1 cellular context compared by ENCODE assay signal in the genomic region with DNA sequence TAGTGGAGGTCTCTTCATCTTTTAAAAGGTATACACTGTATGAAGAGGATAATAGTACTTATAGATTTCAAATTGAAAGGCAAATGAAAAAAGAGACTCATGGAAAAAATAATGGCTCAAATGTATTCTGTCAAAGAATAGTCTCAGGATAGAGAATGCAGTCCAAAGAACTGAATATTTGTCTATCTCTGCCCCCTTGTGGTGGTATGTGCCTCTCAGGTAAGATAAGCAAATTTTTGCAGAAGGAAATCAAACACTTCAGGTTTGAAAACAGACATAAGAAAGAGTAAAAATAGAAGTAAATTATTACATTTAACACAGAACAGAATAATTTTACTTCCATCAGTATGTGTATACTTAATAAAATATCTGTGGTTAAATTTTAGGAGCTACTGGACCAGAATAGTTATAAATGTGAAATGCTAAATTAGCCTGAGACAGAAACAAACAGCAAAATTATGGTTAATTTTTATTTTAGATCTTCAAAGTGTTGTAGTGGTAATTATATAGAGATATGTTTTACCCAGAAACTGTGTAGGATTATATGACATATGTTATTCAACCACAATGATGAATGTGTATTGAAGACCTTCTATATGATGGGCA.
TF ChIP-seq lines count a peak whose summit lies in the region.

No MANE protein-coding gene starts in this region.

TF ChIP-seq in HCT116, 20 proteins besides CTCF, POLR2A, EP300 and RAD21 (continued from another document):
- TF ChIP-seq, protein P1, sequence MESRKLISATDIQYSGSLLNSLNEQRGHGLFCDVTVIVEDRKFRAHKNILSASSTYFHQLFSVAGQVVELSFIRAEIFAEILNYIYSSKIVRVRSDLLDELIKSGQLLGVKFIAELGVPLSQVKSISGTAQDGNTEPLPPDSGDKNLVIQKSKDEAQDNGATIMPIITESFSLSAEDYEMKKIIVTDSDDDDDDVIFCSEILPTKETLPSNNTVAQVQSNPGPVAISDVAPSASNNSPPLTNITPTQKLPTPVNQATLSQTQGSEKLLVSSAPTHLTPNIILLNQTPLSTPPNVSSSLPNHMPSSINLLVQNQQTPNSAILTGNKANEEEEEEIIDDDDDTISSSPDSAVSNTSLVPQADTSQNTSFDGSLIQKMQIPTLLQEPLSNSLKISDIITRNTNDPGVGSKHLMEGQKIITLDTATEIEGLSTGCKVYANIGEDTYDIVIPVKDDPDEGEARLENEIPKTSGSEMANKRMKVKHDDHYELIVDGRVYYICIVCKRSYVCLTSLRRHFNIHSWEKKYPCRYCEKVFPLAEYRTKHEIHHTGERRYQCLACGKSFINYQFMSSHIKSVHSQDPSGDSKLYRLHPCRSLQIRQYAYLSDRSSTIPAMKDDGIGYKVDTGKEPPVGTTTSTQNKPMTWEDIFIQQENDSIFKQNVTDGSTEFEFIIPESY (IDR thresholded peaks at IDR 0.05; ENCODE audit: extremely low read depth, insufficient replicate concordance, low read length) = no peak
- TF ChIP-seq ZFX (IDR thresholded peaks at IDR 0.05) = no peak
- TF ChIP-seq SP1 (IDR thresholded peaks at IDR 0.05; ENCODE audit: low read depth) = no peak
- no peak for TF ChIP-seq CEBPB (IDR thresholded peaks at IDR 0.05; ENCODE audit: low read depth)
TF ChIP-seq in HCT116: peak in this region for 0.
